Comparison of ENCODE assay signal across 1 cellular context in the genomic region with DNA sequence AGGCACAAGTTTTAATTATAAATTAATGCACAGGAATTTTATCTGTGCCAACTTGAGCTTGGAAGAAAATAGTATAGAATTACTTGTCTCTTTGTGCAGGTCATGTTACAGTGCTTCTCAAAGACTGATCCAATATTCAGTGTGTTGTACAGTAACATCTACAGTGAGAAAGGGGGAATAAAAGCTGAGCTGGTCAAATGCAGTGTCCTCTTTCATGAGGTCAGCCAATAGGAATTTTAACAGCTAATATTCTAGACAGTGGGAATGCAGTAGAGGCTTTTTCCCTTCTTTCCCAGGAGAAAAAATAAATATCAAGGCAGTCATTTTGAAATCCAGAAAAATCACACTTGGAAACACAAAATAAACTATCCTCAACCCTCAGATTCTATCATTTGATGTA.
TF ChIP-seq lines count a peak whose summit lies in the region.

No MANE protein-coding gene starts in this region.

TF ChIP-seq in GM23338, 12 proteins besides CTCF, POLR2A, EP300 and RAD21 (continued from another document):
- TF ChIP-seq JUNB (IDR thresholded peaks at IDR 0.05; ENCODE audit: unreplicated experiment) (no peak), ZNF114 (CRISPR knock-in tag; IDR thresholded peaks at IDR 0.05) (no peak), ZNF462 (CRISPR knock-in tag; IDR thresholded peaks at IDR 0.05) (no peak)
